9 cellular contexts compared by ENCODE assay signal in genomic region chr11:47918370-47918690, GRCh38.
A peak's percentile ranks its signal among the peaks of the same experiment; 100 is the strongest.
DNase-seq lines count a peak whose midpoint lies in the region; ATAC-seq and TF ChIP-seq lines count a peak whose summit lies in the region.
"Had no signal": no experiment of that assay in that cellular context is flagged by ENCODE, and none has a peak within 500 bp of the region (broad histone marks: within the 10 kb centered on the region; RNA-seq: fewer than 3 reads in every experiment).

No MANE protein-coding gene starts in this region.

- H3K36me3 ChIP-seq in GM23338 (ENCODE audit: insufficient read depth) = no peaks in the 10 kb centered on the region
- no peaks in the 10 kb centered on the region for H3K36me3 ChIP-seq in SK-N-SH (replicated peaks in 1 of 2; ENCODE audit: control insufficient read depth in 1 of 2, insufficient read depth in 2 of 2, low read length in 1 of 2)
- H3K36me3 ChIP-seq: WERI-Rb-1 had no signal

- TF ChIP-seq RAD21 in SK-N-SH (IDR thresholded peaks at IDR 0.05; ENCODE audit: low read length) = no peak; the same call in none of the 2 replicates

- intact Hi-C loops in right cardiac atrium (cut with DNase I) = no loop called here

- H3K4me2 ChIP-seq in GM23338 (no peak overlapping the region), SK-N-SH (peak overlapping the region; percentile 36; the same call in 1 of the 2 replicates)

- H3K9me3 ChIP-seq in SK-N-SH (no peaks in the 10 kb centered on the region), right cardiac atrium (ENCODE audit: control insufficient read depth, low read length) (no peaks in the 10 kb centered on the region)

- H3K27ac Mint-ChIP-seq in GM23338 = no peak overlapping the region
- peak overlapping the region; percentile 81 for H3K27ac Mint-ChIP-seq in stimulated activated memory B cell treated with anti-CD40 and anti-IgM and Interleukin-4, amounts not matched to agents 10 μg/mL and 1 μg/mL and 100 μg/mL, for 72 hours

- no peaks in the 10 kb centered on the region for H3F3A ChIP-seq in GM23338 (replicated peaks; ENCODE audit: low read depth)
- H3F3A ChIP-seq in SK-N-SH (replicated peaks; ENCODE audit: insufficient read depth) = peaks cover 37% of the 10 kb centered on the region

- ATAC-seq in GM23338 (no peak), right cardiac atrium (no peak), GM18517 (IDR thresholded peaks at IDR 0.05; ENCODE audit: unreplicated experiment) (no peak), GM21360 (IDR thresholded peaks at IDR 0.05; ENCODE audit: unreplicated experiment) (no peak), HG03565 (IDR thresholded peaks at IDR 0.05; ENCODE audit: unreplicated experiment) (no peak), GM19035 (IDR thresholded peaks at IDR 0.05; ENCODE audit: unreplicated experiment) (no peak)
- ATAC-seq in stimulated activated memory B cell treated with anti-CD40 and anti-IgM and Interleukin-4, amounts not matched to agents 10 μg/mL and 1 μg/mL and 100 μg/mL, for 72 hours = peak; percentile 4

- H3K79me2 ChIP-seq in GM23338 (replicated peaks; ENCODE audit: insufficient read depth) = no peaks in the 10 kb centered on the region
- no peaks in the 10 kb centered on the region for H3K79me2 ChIP-seq in SK-N-SH (ENCODE audit: insufficient read depth)

- H3K27me3 ChIP-seq in GM23338 (ENCODE audit: insufficient read depth) (no peaks in the 10 kb centered on the region), SK-N-SH (ENCODE audit: insufficient read depth) (no peaks in the 10 kb centered on the region), right cardiac atrium (ENCODE audit: control insufficient read depth, insufficient read depth) (no peaks in the 10 kb centered on the region)

- CTCF ChIA-PET in SK-N-SH (lab: Yijun Ruan, JAX) = interaction anchor here (1.0 to 5.0 kb wide), 4 partner anchors 10 to 192 kb away, joined by 3 to 28 read pairs (median 6); no protein-coding TSS in a partner anchor

- H3K4me3 Mint-ChIP-seq in GM23338 = no peak overlapping the region
- peak overlapping the region; percentile 31 for H3K4me3 Mint-ChIP-seq in stimulated activated memory B cell treated with anti-CD40 and anti-IgM and Interleukin-4, amounts not matched to agents 10 μg/mL and 1 μg/mL and 100 μg/mL, for 72 hours

- TF ChIP-seq CTCF in GM23338 (conservative IDR thresholded peaks at IDR 0.05; ENCODE audit: low read depth in 2 of 2) (no peak), SK-N-SH (IDR thresholded peaks at IDR 0.05) (no peak)

- H3K36me3 Mint-ChIP-seq in GM23338 (ENCODE audit: low read depth) = no peaks in the 10 kb centered on the region
- H3K36me3 Mint-ChIP-seq in stimulated activated memory B cell treated with anti-CD40 and anti-IgM and Interleukin-4, amounts not matched to agents 10 μg/mL and 1 μg/mL and 100 μg/mL, for 72 hours = no peaks in the 10 kb centered on the region

- 19% methylated on average over 3 of the region's 3 CpGs for WGBS in SK-N-SH (ENCODE audit: low lambda C conversion rate)
- 33% methylated on average over 3 of the region's 3 CpGs for WGBS in right cardiac atrium

- H3K4me1 ChIP-seq in GM23338 (ENCODE audit: insufficient read depth) (0 out of 2 replicates have a peak, but pooled peaks cover 5% of the 10 kb centered on the region), SK-N-SH (ENCODE audit: control insufficient read depth in 1 of 2, insufficient read depth in 2 of 2, low read depth in 1 of 2, low read length in 1 of 2) (peaks cover 35 to 46% of the 10 kb centered on the region in 2 experiments), right cardiac atrium (ENCODE audit: control insufficient read depth, insufficient read depth, low read length) (peaks cover 4% of the 10 kb centered on the region)

- POLR2A ChIA-PET in SK-N-SH (lab: Yijun Ruan, JAX) = no interaction called here

- H3K9ac ChIP-seq in SK-N-SH = no peak overlapping the region; the same call in 1 of the 2 replicates

- H3K4me1 Mint-ChIP-seq in GM23338 = peaks cover 20% of the 10 kb centered on the region; the same call in 2 of the 3 replicates
- peaks cover 81% of the 10 kb centered on the region for H3K4me1 Mint-ChIP-seq in stimulated activated memory B cell treated with anti-CD40 and anti-IgM and Interleukin-4, amounts not matched to agents 10 μg/mL and 1 μg/mL and 100 μg/mL, for 72 hours

- H3K4me3 ChIP-seq in GM23338 (no peak overlapping the region), SK-N-SH (ENCODE audit: low read depth in 2 of 2, low read length in 1 of 2) (0 out of 4 replicates have a peak overlapping the region, but pooled peaks of 1 of the 2 experiments have one; percentile 16), right cardiac atrium (ENCODE audit: low read length) (no peak overlapping the region)

- no peaks in the 10 kb centered on the region for H3K9me3 Mint-ChIP-seq in GM23338
- no peaks in the 10 kb centered on the region for H3K9me3 Mint-ChIP-seq in stimulated activated memory B cell treated with anti-CD40 and anti-IgM and Interleukin-4, amounts not matched to agents 10 μg/mL and 1 μg/mL and 100 μg/mL, for 72 hours

- H3K27me3 Mint-ChIP-seq in GM23338 (ENCODE audit: insufficient read depth, low read depth, poor library complexity) = peaks cover 19% of the 10 kb centered on the region
- H3K27me3 Mint-ChIP-seq in stimulated activated memory B cell treated with anti-CD40 and anti-IgM and Interleukin-4, amounts not matched to agents 10 μg/mL and 1 μg/mL and 100 μg/mL, for 72 hours = no peaks in the 10 kb centered on the region

- H2AFZ ChIP-seq in GM23338 (peak overlapping the region; percentile 90), SK-N-SH (ENCODE audit: low read depth) (peak overlapping the region; percentile 20; the same call in 1 of the 2 replicates)

- no peak for TF ChIP-seq EP300 in SK-N-SH (IDR thresholded peaks at IDR 0.05; ENCODE audit: borderline replicate concordance in 1 of 2, low read depth in 1 of 2, low read length in 1 of 2)

- no peaks in the 10 kb centered on the region for H4K20me1 ChIP-seq in GM23338 (replicated peaks; ENCODE audit: insufficient read depth)
- H4K20me1 ChIP-seq in SK-N-SH (ENCODE audit: insufficient read depth) = no peaks in the 10 kb centered on the region

- no peak overlapping the region for H3K27ac ChIP-seq in GM23338 (ENCODE audit: low read depth)
- peak overlapping the region; percentile 68 to 70 for H3K27ac ChIP-seq in SK-N-SH (ENCODE audit: low read depth in 2 of 2, low read length in 1 of 2)
- peak overlapping the region; percentile 88 for H3K27ac ChIP-seq in right cardiac atrium (ENCODE audit: low read length)
- H3K27ac ChIP-seq: WERI-Rb-1 had no signal

- DNase-seq in GM23338 (ENCODE audit: low spot score) (no peak), SK-N-SH (no peak), right cardiac atrium (no peak)
- DNase-seq: WERI-Rb-1 had no signal

- no peaks in the 10 kb centered on the region for H3K9me2 ChIP-seq in GM23338 (ENCODE audit: insufficient read depth)
- H3K9me2 ChIP-seq in SK-N-SH = no peaks in the 10 kb centered on the region

TF ChIP-seq in GM23338, 12 proteins besides CTCF, POLR2A, EP300 and RAD21 (continues in another document):
- TF ChIP-seq EZH2 (IDR thresholded peaks at IDR 0.05; ENCODE audit: low read depth, unreplicated experiment) (no peak), STAT1 (IDR thresholded peaks at IDR 0.05; ENCODE audit: unreplicated experiment) (no peak), ZNF331 (CRISPR knock-in tag; IDR thresholded peaks at IDR 0.05; ENCODE audit: low read depth) (no peak), NANOG (IDR thresholded peaks at IDR 0.05; ENCODE audit: borderline replicate concordance) (no peak), CREB1 (CRISPR knock-in tag; IDR thresholded peaks at IDR 0.05; ENCODE audit: low read depth) (no peak), ZNF114 (CRISPR knock-in tag; IDR thresholded peaks at IDR 0.05) (no peak)

TF ChIP-seq in SK-N-SH, 30 proteins besides CTCF, POLR2A, EP300 and RAD21:
- peak; percentile 13; the same call in 1 of the 2 replicates for TF ChIP-seq TCF12 (IDR thresholded peaks at IDR 0.05)
- no peak for TF ChIP-seq FOXJ3 (CRISPR knock-in tag; IDR thresholded peaks at IDR 0.05)
- no peak for TF ChIP-seq SIN3A (IDR thresholded peaks at IDR 0.05; ENCODE audit: borderline replicate concordance, low read depth, low read length)
- no peak for TF ChIP-seq MEF2A (IDR thresholded peaks at IDR 0.05; ENCODE audit: borderline replicate concordance, low read depth)
- TF ChIP-seq, protein P1, sequence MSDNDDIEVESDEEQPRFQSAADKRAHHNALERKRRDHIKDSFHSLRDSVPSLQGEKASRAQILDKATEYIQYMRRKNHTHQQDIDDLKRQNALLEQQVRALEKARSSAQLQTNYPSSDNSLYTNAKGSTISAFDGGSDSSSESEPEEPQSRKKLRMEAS (IDR thresholded peaks at IDR 0.05; ENCODE audit: low read depth) = no peak
- TF ChIP-seq, protein P2, sequence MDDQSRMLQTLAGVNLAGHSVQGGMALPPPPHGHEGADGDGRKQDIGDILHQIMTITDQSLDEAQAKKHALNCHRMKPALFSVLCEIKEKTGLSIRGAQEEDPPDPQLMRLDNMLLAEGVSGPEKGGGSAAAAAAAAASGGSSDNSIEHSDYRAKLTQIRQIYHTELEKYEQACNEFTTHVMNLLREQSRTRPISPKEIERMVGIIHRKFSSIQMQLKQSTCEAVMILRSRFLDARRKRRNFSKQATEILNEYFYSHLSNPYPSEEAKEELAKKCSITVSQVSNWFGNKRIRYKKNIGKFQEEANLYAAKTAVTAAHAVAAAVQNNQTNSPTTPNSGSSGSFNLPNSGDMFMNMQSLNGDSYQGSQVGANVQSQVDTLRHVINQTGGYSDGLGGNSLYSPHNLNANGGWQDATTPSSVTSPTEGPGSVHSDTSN (IDR thresholded peaks at IDR 0.05) = peak; percentile 42; the same call in 1 of the 2 replicates
- no peak for TF ChIP-seq USF1 (IDR thresholded peaks at IDR 0.05; ENCODE audit: borderline replicate concordance, low read depth)
- TF ChIP-seq ELF1 (IDR thresholded peaks at IDR 0.05) = no peak
- TF ChIP-seq USF2 (IDR thresholded peaks at IDR 0.05; ENCODE audit: borderline replicate concordance, low read depth, low read length) = no peak
